ENCODE assay signal across 8 cellular contexts in genomic region chr21:8194039-8194438, GRCh38.
A peak's percentile ranks its signal among the peaks of the same experiment; 100 is the strongest.
DNase-seq lines count a peak whose midpoint lies in the region; ATAC-seq and TF ChIP-seq lines count a peak whose summit lies in the region.
"Not testable (repeated sequence)": the region's sequence is repeated elsewhere in the genome, so short reads cannot be mapped to it uniquely, and the experiment has no call there.

No MANE protein-coding gene starts in this region.

- not testable (repeated sequence) for TF ChIP-seq CTCF in CD4-positive, alpha-beta T cell (IDR thresholded peaks at IDR 0.05)

- CTCF ChIA-PET in CD4-positive, alpha-beta T cell (lab: Charles Lee); activated CD4-positive, alpha-beta T cell treated with anti-CD3 and anti-CD28 coated beads for 36 hours (lab: Charles Lee): not testable (repeated sequence)

- not testable (repeated sequence) for H3K9me3 ChIP-seq in CD4-positive, alpha-beta T cell (ENCODE audit: control insufficient read depth, low read length)

- not testable (repeated sequence) for H3K27me3 ChIP-seq in CD4-positive, alpha-beta T cell (ENCODE audit: control insufficient read depth, insufficient read depth, low read length)

- H3K36me3 Mint-ChIP-seq in CD4-positive, alpha-beta T cell (ENCODE audit: low read depth); activated CD4-positive, alpha-beta T cell treated with anti-CD3 and anti-CD28 coated beads for 36 hours (ENCODE audit: low read depth); natural killer cell treated with Interleukin-12 subunit alpha and Interleukin-12 subunit beta and Interleukin-15 and Interleukin-18, amount 100 ng/mL, for 72 hours: not testable (repeated sequence)

- intact Hi-C loops in CD4-positive, alpha-beta T cell (cut with DNase I, micrococcal nuclease); activated CD4-positive, alpha-beta T cell treated with anti-CD3 and anti-CD28 coated beads for 36 hours (cut with DNase I, micrococcal nuclease); Right ventricle myocardium superior (cut with DNase I): not testable (repeated sequence)

- not testable (repeated sequence) for H3K27ac ChIP-seq in CD4-positive, alpha-beta T cell (ENCODE audit: low read depth, low read length)

- not testable (repeated sequence) for DNase-seq in CD4-positive, alpha-beta T cell; activated CD4-positive, alpha-beta T cell treated with anti-CD3 and anti-CD28 coated beads for 36 hours; Right ventricle myocardium superior; natural killer cell treated with Interleukin-12 subunit alpha and Interleukin-12 subunit beta and Interleukin-15 and Interleukin-18, amount 100 ng/mL, for 72 hours (ENCODE audit: low spot score)

- H3K4me1 Mint-ChIP-seq in CD4-positive, alpha-beta T cell (ENCODE audit: low read depth); activated CD4-positive, alpha-beta T cell treated with anti-CD3 and anti-CD28 coated beads for 36 hours; natural killer cell treated with Interleukin-12 subunit alpha and Interleukin-12 subunit beta and Interleukin-15 and Interleukin-18, amount 100 ng/mL, for 72 hours (ENCODE audit: low read depth in 2 of 2): not testable (repeated sequence)

- POLR2A ChIA-PET in CD4-positive, alpha-beta T cell (lab: Charles Lee); activated CD4-positive, alpha-beta T cell treated with anti-CD3 and anti-CD28 coated beads for 36 hours (lab: Charles Lee): not testable (repeated sequence)

- H3K4me3 Mint-ChIP-seq in CD4-positive, alpha-beta T cell; activated CD4-positive, alpha-beta T cell treated with anti-CD3 and anti-CD28 coated beads for 36 hours; natural killer cell treated with Interleukin-12 subunit alpha and Interleukin-12 subunit beta and Interleukin-15 and Interleukin-18, amount 100 ng/mL, for 72 hours: not testable (repeated sequence)

- H3K27me3 Mint-ChIP-seq in CD4-positive, alpha-beta T cell; activated CD4-positive, alpha-beta T cell treated with anti-CD3 and anti-CD28 coated beads for 36 hours; natural killer cell treated with Interleukin-12 subunit alpha and Interleukin-12 subunit beta and Interleukin-15 and Interleukin-18, amount 100 ng/mL, for 72 hours: not testable (repeated sequence)

- ATAC-seq in CD4-positive, alpha-beta T cell (ENCODE audit: poor library complexity): peak; percentile 49
- ATAC-seq in GM19395 (IDR thresholded peaks at IDR 0.05; ENCODE audit: unreplicated experiment) (peak; percentile 65), GM21723 (IDR thresholded peaks at IDR 0.05; ENCODE audit: unreplicated experiment) (peak; percentile 60), HG02943 (IDR thresholded peaks at IDR 0.05; ENCODE audit: low read depth, unreplicated experiment) (peak; percentile 56), HG03439 (IDR thresholded peaks at IDR 0.05; ENCODE audit: unreplicated experiment) (peak; percentile 67), Right ventricle myocardium superior (ENCODE audit: poor library complexity) (peak; percentile 79)
- peak; percentile 68 for ATAC-seq in activated CD4-positive, alpha-beta T cell treated with anti-CD3 and anti-CD28 coated beads for 36 hours
- ATAC-seq in natural killer cell treated with Interleukin-12 subunit alpha and Interleukin-12 subunit beta and Interleukin-15 and Interleukin-18, amount 100 ng/mL, for 72 hours: peak; percentile 72 to 75

- not testable (repeated sequence) for H3K27ac Mint-ChIP-seq in CD4-positive, alpha-beta T cell; activated CD4-positive, alpha-beta T cell treated with anti-CD3 and anti-CD28 coated beads for 36 hours; natural killer cell treated with Interleukin-12 subunit alpha and Interleukin-12 subunit beta and Interleukin-15 and Interleukin-18, amount 100 ng/mL, for 72 hours

- not testable (repeated sequence) for H3K9me3 Mint-ChIP-seq in CD4-positive, alpha-beta T cell; activated CD4-positive, alpha-beta T cell treated with anti-CD3 and anti-CD28 coated beads for 36 hours (ENCODE audit: low read depth); natural killer cell treated with Interleukin-12 subunit alpha and Interleukin-12 subunit beta and Interleukin-15 and Interleukin-18, amount 100 ng/mL, for 72 hours
